ENCODE assay signal across 1 cellular context in the genomic region with DNA sequence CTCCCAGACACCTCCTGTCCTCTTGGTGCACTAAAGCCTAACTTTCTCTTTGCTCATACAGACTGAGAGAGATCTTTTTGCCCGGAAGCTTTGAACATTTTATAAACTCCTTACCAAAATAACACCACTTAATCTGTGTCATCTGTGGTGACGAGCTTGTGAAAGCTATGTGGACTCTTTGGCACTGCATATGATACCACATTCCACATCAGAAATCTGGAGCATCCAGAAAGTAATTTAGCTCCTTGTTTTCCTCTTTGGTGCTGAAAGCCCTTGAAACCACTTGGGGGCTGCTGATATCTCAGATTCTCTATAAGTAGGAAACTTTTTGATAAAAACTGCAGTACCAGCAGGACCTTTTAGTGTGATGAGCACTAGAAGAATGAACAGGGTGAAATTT.
TF ChIP-seq lines count a peak whose summit lies in the region.

No MANE protein-coding gene starts in this region.

TF ChIP-seq in IMR-90, 13 proteins besides CTCF, POLR2A, EP300 and RAD21:
- TF ChIP-seq MAFK (IDR thresholded peaks at IDR 0.05; ENCODE audit: low read depth, low read length): no peak
- TF ChIP-seq MXI1 (IDR thresholded peaks at IDR 0.05; ENCODE audit: borderline replicate concordance, low read depth, low read length): no peak
- TF ChIP-seq CEBPB (IDR thresholded peaks at IDR 0.05; ENCODE audit: low read depth, low read length): no peak
- no peak for TF ChIP-seq CHD1 (IDR thresholded peaks at IDR 0.05; ENCODE audit: low read depth, low read length)
- TF ChIP-seq FOS (IDR thresholded peaks at IDR 0.05; ENCODE audit: low read depth, low read length): no peak
- TF ChIP-seq SMC3 (IDR thresholded peaks at IDR 0.05; ENCODE audit: low read depth, low read length): no peak
- TF ChIP-seq BHLHE40 (IDR thresholded peaks at IDR 0.05; ENCODE audit: low read depth, low read length): no peak
- TF ChIP-seq, protein P1, sequence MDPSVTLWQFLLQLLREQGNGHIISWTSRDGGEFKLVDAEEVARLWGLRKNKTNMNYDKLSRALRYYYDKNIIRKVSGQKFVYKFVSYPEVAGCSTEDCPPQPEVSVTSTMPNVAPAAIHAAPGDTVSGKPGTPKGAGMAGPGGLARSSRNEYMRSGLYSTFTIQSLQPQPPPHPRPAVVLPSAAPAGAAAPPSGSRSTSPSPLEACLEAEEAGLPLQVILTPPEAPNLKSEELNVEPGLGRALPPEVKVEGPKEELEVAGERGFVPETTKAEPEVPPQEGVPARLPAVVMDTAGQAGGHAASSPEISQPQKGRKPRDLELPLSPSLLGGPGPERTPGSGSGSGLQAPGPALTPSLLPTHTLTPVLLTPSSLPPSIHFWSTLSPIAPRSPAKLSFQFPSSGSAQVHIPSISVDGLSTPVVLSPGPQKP (IDR thresholded peaks at IDR 0.05; ENCODE audit: borderline replicate concordance, low read depth, low read length): no peak
- no peak for TF ChIP-seq NFE2L2 (IDR thresholded peaks at IDR 0.05; ENCODE audit: low read depth, low read length)
- no peak for TF ChIP-seq RFX5 (IDR thresholded peaks at IDR 0.05; ENCODE audit: low read depth, low read length)
- TF ChIP-seq MAZ (IDR thresholded peaks at IDR 0.05; ENCODE audit: borderline replicate concordance, low read depth, low read length): no peak
- TF ChIP-seq USF2 (IDR thresholded peaks at IDR 0.05; ENCODE audit: low read depth, low read length): no peak
- no peak for TF ChIP-seq RCOR1 (IDR thresholded peaks at IDR 0.05; ENCODE audit: insufficient replicate concordance, low read length)
TF ChIP-seq in IMR-90: peak in this region for 0.
